11 cellular contexts compared by ENCODE assay signal in the genomic region with DNA sequence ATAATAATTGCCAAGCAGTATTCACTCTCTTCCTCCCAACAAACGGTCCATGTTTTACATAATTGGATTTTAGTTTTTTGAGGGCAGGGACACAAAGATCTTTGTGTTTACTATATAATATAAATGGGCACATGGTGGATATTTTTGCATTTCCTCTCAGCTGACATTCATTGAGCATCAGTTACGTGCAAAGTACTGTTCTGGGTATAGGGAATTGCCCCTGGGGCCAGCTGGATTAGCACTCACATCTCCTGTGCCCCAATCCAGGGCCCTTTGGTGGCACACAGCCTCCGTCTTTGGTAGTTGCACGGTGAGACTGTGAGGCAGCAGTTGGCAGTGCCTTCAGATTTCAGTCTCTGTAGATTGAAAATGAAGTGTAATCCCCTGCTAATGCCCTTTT. TPM values are rescaled to one million over a fixed set of nuclear protein-coding genes. Genes with fewer than 3 reads are reported as not detected.
DNase-seq lines count a peak whose midpoint lies in the region; ATAC-seq and TF ChIP-seq lines count a peak whose summit lies in the region.
"Had no signal": no experiment of that assay in that cellular context is flagged by ENCODE, and none has a peak within 500 bp of the region (broad histone marks: within the 10 kb centered on the region; RNA-seq: fewer than 3 reads in every experiment).

No MANE protein-coding gene starts in this region.

- 66% methylated on average over 4 of the region's 4 CpGs for WGBS in esophagus muscularis mucosa

- H3K4me1 Mint-ChIP-seq in activated CD4-positive, alpha-beta T cell treated with anti-CD3 and anti-CD28 coated beads for 36 hours, result peaks cover 22% of the 10 kb centered on the region

- no TSS peak for BruUV-seq in OCI-LY7 (replicated peaks; lab: Mats Ljungman, UMichigan)

- no peaks in the 10 kb centered on the region for H3K9me2 ChIP-seq in OCI-LY7 (ENCODE audit: insufficient read depth, low read length)

- H3K9me3 Mint-ChIP-seq in activated CD4-positive, alpha-beta T cell treated with anti-CD3 and anti-CD28 coated beads for 36 hours (ENCODE audit: low read depth), result no peaks in the 10 kb centered on the region

- peak overlapping the region; percentile 74 for H3K4me3 Mint-ChIP-seq in activated CD4-positive, alpha-beta T cell treated with anti-CD3 and anti-CD28 coated beads for 36 hours

- H3K4me1 ChIP-seq in OCI-LY7 (ENCODE audit: insufficient read depth, low read length, poor library complexity, severe bottlenecking), result peaks cover 20% of the 10 kb centered on the region
- peaks cover 33 to 44% of the 10 kb centered on the region in 2 donors for H3K4me1 ChIP-seq in duodenal mucosa (ENCODE audit: control insufficient read depth in 1 of 2, insufficient read depth in 2 of 2, low read length in 2 of 2)
- H3K4me1 ChIP-seq in skeletal muscle satellite cell (ENCODE audit: control insufficient read depth, insufficient read depth, low read length), result peaks cover 6% of the 10 kb centered on the region
- H3K4me1 ChIP-seq in esophagus muscularis mucosa, result peaks cover 10 to 23% (median 16%) of the 10 kb centered on the region in 4 donors

- POLR2A ChIA-PET in activated CD4-positive, alpha-beta T cell treated with anti-CD3 and anti-CD28 coated beads for 36 hours (lab: Charles Lee), result no interaction called here
- POLR2A ChIA-PET in OCI-LY7 (lab: Charles Lee), result no interaction called here

- peak overlapping the region; percentile 91 for H3K4me3 ChIP-seq in OCI-LY7 (ENCODE audit: low read depth, low read length, poor library complexity, severe bottlenecking)
- peak overlapping the region; percentile 70 to 81 for H3K4me3 ChIP-seq in duodenal mucosa (ENCODE audit: low read depth in 1 of 2, low read length in 2 of 2)
- H3K4me3 ChIP-seq in skeletal muscle satellite cell (ENCODE audit: low read length), result no peak overlapping the region
- peak overlapping the region in 1 of 4 donors; percentile 90 for H3K4me3 ChIP-seq in esophagus muscularis mucosa

- H3K9ac ChIP-seq in duodenal mucosa (ENCODE audit: low read depth in 1 of 2, low read length in 2 of 2) (peak overlapping the region; percentile 40 to 80), skeletal muscle satellite cell (ENCODE audit: low read depth, low read length) (no peak overlapping the region)

- H3K27me3 Mint-ChIP-seq in activated CD4-positive, alpha-beta T cell treated with anti-CD3 and anti-CD28 coated beads for 36 hours, result peaks cover 4% of the 10 kb centered on the region

- H3K36me3 Mint-ChIP-seq in activated CD4-positive, alpha-beta T cell treated with anti-CD3 and anti-CD28 coated beads for 36 hours (ENCODE audit: low read depth), result no peaks in the 10 kb centered on the region

- no peaks in the 10 kb centered on the region for H3K9me3 ChIP-seq in OCI-LY7 (ENCODE audit: low read length)
- peaks cover 0 to 1% of the 10 kb centered on the region in 2 donors for H3K9me3 ChIP-seq in duodenal mucosa (ENCODE audit: control insufficient read depth in 1 of 2, low read length in 2 of 2)
- no peaks in the 10 kb centered on the region for H3K9me3 ChIP-seq in skeletal muscle satellite cell (replicated peaks; ENCODE audit: low read length)
- H3K9me3 ChIP-seq in esophagus muscularis mucosa, result no peaks in the 10 kb centered on the region
- H3K9me3 ChIP-seq: stomach had no signal

- no peak overlapping the region for H3K27ac Mint-ChIP-seq in activated CD4-positive, alpha-beta T cell treated with anti-CD3 and anti-CD28 coated beads for 36 hours

- intact Hi-C loops in activated CD4-positive, alpha-beta T cell treated with anti-CD3 and anti-CD28 coated beads for 36 hours (cut with DNase I, micrococcal nuclease), result loop anchor here (2.0 to 5.0 kb wide), 7 partner anchors 87 to 636 kb away; partner anchors contain the start of genes TMOD1 (in 1 of the 2), XPA (in 1 of the 2) and ZNF510 (in 1 of the 2)
- intact Hi-C loops in OCI-LY7 (cut with micrococcal nuclease; ENCODE audit: unreplicated experiment), result loop anchor here (5.0 to 10.0 kb wide), 3 partner anchors 184 to 559 kb away; partner anchors contain the start of gene ZNF782
- intact Hi-C loops in esophagus muscularis mucosa (cut with DNase I), result loop anchor here (5.0 kb wide), 1 partner anchor 54 kb away; no protein-coding TSS in a partner anchor

- no peak for TF ChIP-seq EP300 in esophagus muscularis mucosa (IDR thresholded peaks at IDR 0.05)

- no peaks in the 10 kb centered on the region for H3K79me2 ChIP-seq in OCI-LY7 (ENCODE audit: insufficient read depth, low read depth, low read length)

- no peak for ATAC-seq in activated CD4-positive, alpha-beta T cell treated with anti-CD3 and anti-CD28 coated beads for 36 hours

- no peaks in the 10 kb centered on the region for H3K36me3 ChIP-seq in OCI-LY7 (ENCODE audit: insufficient read depth, low read length)
- H3K36me3 ChIP-seq in duodenal mucosa (ENCODE audit: control insufficient read depth in 1 of 2, insufficient read depth in 2 of 2, low read length in 2 of 2), result no peaks in the 10 kb centered on the region
- no peaks in the 10 kb centered on the region for H3K36me3 ChIP-seq in skeletal muscle satellite cell (ENCODE audit: insufficient read depth, low read length)
- H3K36me3 ChIP-seq in esophagus muscularis mucosa, result no peaks in the 10 kb centered on the region
- H3K36me3 ChIP-seq: stomach had no signal

- no peak for TF ChIP-seq POLR2A in esophagus muscularis mucosa (IDR thresholded peaks at IDR 0.05; ENCODE audit: low read depth)

- H3K27ac ChIP-seq in OCI-LY7 (ENCODE audit: low read depth, low read length, poor library complexity, severe bottlenecking), result no peak overlapping the region
- no peak overlapping the region for H3K27ac ChIP-seq in duodenal mucosa (ENCODE audit: low read depth, low read length)
- H3K27ac ChIP-seq in esophagus muscularis mucosa (replicated peaks in 1 of 4), result peak overlapping the region in 1 of 4 donors; percentile 85

- DNase-seq in activated CD4-positive, alpha-beta T cell treated with anti-CD3 and anti-CD28 coated beads for 36 hours, result no peak
- DNase-seq in activated CD4-positive, alpha-beta T cell treated with anti-CD3 and anti-CD28 coated beads, Interleukin-2, amount 50 U/mL, for 4 hours, result no peak
- DNase-seq in OCI-LY7 (ENCODE audit: low spot score), result no peak
- DNase-seq in esophagus muscularis mucosa (ENCODE audit: extremely low spot score), result no peak
- no peak for DNase-seq in occipital lobe (lab: John Stamatoyannopoulos, UW)
- no peak for DNase-seq in NCI-H69 (lab: John Stamatoyannopoulos, UW)
- DNase-seq: NCI-H1105, stomach, T1000 had no signal

- no peaks in the 10 kb centered on the region for H4K20me1 ChIP-seq in OCI-LY7 (ENCODE audit: insufficient read depth, low read length)

- CTCF ChIA-PET in activated CD4-positive, alpha-beta T cell treated with anti-CD3 and anti-CD28 coated beads for 36 hours (lab: Charles Lee), result interaction anchor here (0.8 to 4.5 kb wide), 6 partner anchors 8 to 203 kb away, joined by 3 to 23 read pairs (median 6); no protein-coding TSS in a partner anchor
- CTCF ChIA-PET in OCI-LY7 (lab: Charles Lee; ENCODE audit: unreplicated experiment), result interaction anchor here (1.0 kb wide), 1 partner anchor 20 kb away, joined by 3 read pairs; no protein-coding TSS in a partner anchor

- H3K27me3 ChIP-seq in duodenal mucosa (ENCODE audit: control insufficient read depth in 1 of 2, insufficient read depth in 2 of 2, low read length in 2 of 2) (no peaks in the 10 kb centered on the region), skeletal muscle satellite cell (ENCODE audit: control insufficient read depth, insufficient read depth, low read length) (peaks cover 21% of the 10 kb centered on the region), esophagus muscularis mucosa (no peaks in the 10 kb centered on the region)
- H3K27me3 ChIP-seq: stomach had no signal

- no peak overlapping the region for H2AFZ ChIP-seq in OCI-LY7 (ENCODE audit: low read length)

- H3K4me2 ChIP-seq in OCI-LY7 (ENCODE audit: low read length), result peak overlapping the region; percentile 70
- H3K4me2 ChIP-seq in skeletal muscle satellite cell (ENCODE audit: low read length), result peak overlapping the region; percentile 93

- TF ChIP-seq CTCF in OCI-LY7 (conservative IDR thresholded peaks at IDR 0.05; ENCODE audit: low read length) (no peak), esophagus muscularis mucosa (IDR thresholded peaks at IDR 0.05) (no peak)

RNA-seq across cellular contexts. Expression of gene TDRD7, which starts 1.6 kb away (rescaled TPM):
- 1 to 10 TPM; 9.3 TPM for total RNA-seq in activated CD4-positive, alpha-beta T cell treated with anti-CD3 and anti-CD28 coated beads for 36 hours
- total RNA-seq in OCI-LY7 (2014; rRNA removed; shearing (Covaris generic)), result 4.0 and 5.5 TPM in 2 replicates
- total RNA-seq in OCI-LY7 (2022) (5.3 and 6.1 TPM in 2 replicates), esophagus muscularis mucosa (10 to 100 TPM; 15.4 to 22.9 (median 16.4) TPM), occipital lobe (33.2 TPM)
- total RNA-seq in skeletal muscle satellite cell (2012; rRNA removed), result 4.6 and 5.5 TPM in 2 replicates
